10 cellular contexts compared by ENCODE assay signal in the genomic region with DNA sequence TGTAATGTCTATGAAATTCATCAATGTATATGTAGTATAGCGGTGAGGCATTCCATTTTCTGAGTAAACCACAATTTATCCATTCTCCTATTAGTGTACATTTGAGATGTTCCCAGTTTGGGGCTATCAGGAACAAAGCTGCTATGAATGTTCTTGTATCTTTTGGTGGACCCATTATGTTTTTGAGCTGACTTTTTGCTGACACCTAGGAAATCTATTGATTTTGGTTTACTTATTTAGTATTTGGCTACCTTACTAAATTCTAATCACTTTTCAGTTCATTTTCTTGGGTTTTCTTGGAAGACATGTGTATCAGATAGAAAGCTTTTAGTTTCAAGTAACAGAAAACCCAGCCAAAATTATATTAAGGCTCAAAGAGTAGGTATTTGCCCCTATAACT. TPM values are rescaled to one million over a fixed set of nuclear protein-coding genes. Genes with fewer than 3 reads are reported as not detected.
"Had no signal": no experiment of that assay in that cellular context is flagged by ENCODE, and none has a peak within 500 bp of the region (broad histone marks: within the 10 kb centered on the region; RNA-seq: fewer than 3 reads in every experiment).

No MANE protein-coding gene starts in this region.

- H3K27ac ChIP-seq: HL-60 had no signal

- H3K4me1 ChIP-seq: HAP-1 had no signal

- H3K9me3 ChIP-seq: HAP-1 had no signal

- H3K4me2 ChIP-seq: GM23338 had no signal

- H3K36me3 ChIP-seq: HAP-1 had no signal

- ATAC-seq: GM23338, HCT116 had no signal

- H3K4me3 ChIP-seq: GM23338, HAP-1 had no signal

- H2AFZ ChIP-seq: GM23338 had no signal

- DNase-seq: H7, HFFc6, KG1 had no signal

RNA-seq across cellular contexts. Expression of gene NSG2, which starts 13.7 kb away (rescaled TPM):
- total RNA-seq: GM23338, H4, HFFc6, HT1080 had no signal
- polyA plus RNA-seq: IgD-negative memory B cell had no signal
